8 cellular contexts compared by ENCODE assay signal in genomic region chr2:237687666-237688065, GRCh38.
DNase-seq lines count a peak whose midpoint lies in the region; ATAC-seq, FAIRE-seq and TF ChIP-seq lines count a peak whose summit lies in the region.

No MANE protein-coding gene starts in this region.

- H3K27ac ChIP-seq in GM12878 (ENCODE audit: control insufficient read depth, insufficient read depth), result no peak overlapping the region

- no peaks in the 10 kb centered on the region for H3K36me3 ChIP-seq in GM12878 (ENCODE audit: control insufficient read depth in 2 of 2, insufficient read depth in 2 of 2, low read length in 1 of 2)

- peak in 1 of 2 experiments; percentile 56; a peak in 1 of 4 replicates for TF ChIP-seq EP300 in GM12878 (IDR thresholded peaks at IDR 0.05; ENCODE audit: borderline replicate concordance in 1 of 2, control insufficient read depth in 1 of 2, low read depth in 2 of 2, low read length in 2 of 2)

- in situ Hi-C loops in GM13976 (cut with MboI; ENCODE audit: low sequenced_read_pairs, unreplicated experiment), result no loop called here
- in situ Hi-C loops in GM12878 (cut with MboI), result no loop called here

- peaks cover 19% of the 10 kb centered on the region for H3K4me1 ChIP-seq in GM12878 (ENCODE audit: control insufficient read depth, insufficient read depth, low read length)

- peak; percentile 41 for ATAC-seq in HG03442 (IDR thresholded peaks at IDR 0.05; ENCODE audit: unreplicated experiment)
- peak; percentile 79 for ATAC-seq in GM12878
- ATAC-seq in left lobe of liver, result peak; percentile 15

- peak overlapping the region; percentile 58 for H3K4me2 ChIP-seq in GM12878 (ENCODE audit: control insufficient read depth, insufficient read depth)

- POLR2A ChIA-PET in GM12878 (lab: Charles Lee), result interaction anchor here (0.6 to 3.8 kb wide), 10 partner anchors 10 to 211 kb away, joined by 3 to 21 read pairs (median 5); no protein-coding TSS in a partner anchor

- peaks cover 11% of the 10 kb centered on the region for H3K79me2 ChIP-seq in GM12878 (ENCODE audit: control insufficient read depth, insufficient read depth, low read length)

- CTCF ChIA-PET in GM12878 (lab: Yijun Ruan, JAX), result interaction anchor here (0.6 to 18.3 kb wide), 5 partner anchors 10 to 74 kb away, joined by 3 to 298 read pairs (median 20); no protein-coding TSS in a partner anchor

- no peaks in the 10 kb centered on the region for H3K27me3 ChIP-seq in GM12878 (replicated peaks in 1 of 2; ENCODE audit: control insufficient read depth in 2 of 2, insufficient read depth in 2 of 2, low read length in 1 of 2)

- no TSS peak for BruUV-seq in GM12878 (replicated peaks; lab: Mats Ljungman, UMichigan)

- TF ChIP-seq CTCF in GM13976 (IDR thresholded peaks at IDR 0.05; ENCODE audit: borderline replicate concordance, control extremely low read depth, extremely low read depth, insufficient read depth, missing control alignments), result no peak
- TF ChIP-seq CTCF in GM12878 (IDR thresholded peaks at IDR 0.05 in 2 of 3, conservative IDR thresholded peaks at IDR 0.05 in 1 of 3; ENCODE audit: control insufficient read depth in 2 of 3, extremely low read depth in 1 of 3, insufficient read depth in 1 of 3, low read depth in 3 of 3, low read length in 3 of 3), result no peak

- H3K9ac ChIP-seq in GM12878 (ENCODE audit: control insufficient read depth, insufficient read depth, low read length), result no peak overlapping the region

- SMC1A ChIA-PET in GM12878 (lab: Charles Lee; ENCODE audit: uncharacterized antibody, unreplicated experiment), result interaction anchor here (1.1 to 5.8 kb wide), 7 partner anchors 9 to 175 kb away, joined by 4 to 66 read pairs (median 8); no protein-coding TSS in a partner anchor

- H2AFZ ChIP-seq in GM12878 (ENCODE audit: control insufficient read depth, low read depth, low read length), result no peak overlapping the region

- FAIRE-seq in GM12878 (lab: Jason Lieb, UNC), result peak; percentile 68

- DNase-seq in GM13976 (ENCODE audit: low spot score), result peak; percentile 82
- peak; percentile 92 for DNase-seq in T-helper 22 cell (ENCODE audit: low read depth)
- DNase-seq in GM12878 (ENCODE audit: low read depth, low spot score), result no peak
- peak; percentile 66 for DNase-seq in left lobe of liver (ENCODE audit: low spot score)
- DNase-seq in stimulated activated CD8-positive, alpha-beta memory T cell treated with anti-CD3 and anti-CD28 coated beads, Interleukin-12 subunit alpha, Interleukin-12 subunit beta, amount 100 ng/mL, for 4 hours (ENCODE audit: low read depth), result peak; percentile 68
- no peak for DNase-seq in NCI-H1694 treated with DMSO at 0.1 percent for 48 hours (lab: John Stamatoyannopoulos, UW)
- DNase-seq in cerebellar nuclear complex (lab: John Stamatoyannopoulos, UW), result no peak

- no peak for TF ChIP-seq RAD21 in GM12878 (IDR thresholded peaks at IDR 0.05; ENCODE audit: insufficient read depth, low read depth, low read length)

- no peak for TF ChIP-seq POLR2A in GM12878 (IDR thresholded peaks at IDR 0.05; ENCODE audit: low read depth, low read length)

- intact Hi-C loops in GM12878 (cut with micrococcal nuclease; ENCODE audit: unreplicated experiment), result loop anchor here (1.0 kb wide), 1 partner anchor 12 kb away; no protein-coding TSS in a partner anchor

- WGBS in GM12878 (ENCODE audit: insufficient coverage, insufficient replicate concordance, low lambda C conversion rate, missing lambda C conversion rate), result 1% methylated on average over 4 of the region's 4 CpGs

- H3K4me3 ChIP-seq in GM12878, result no peak overlapping the region

- RAD21 ChIA-PET in GM12878 (lab: Charles Lee; ENCODE audit: unreplicated experiment), result interaction anchor here (0.7 to 13.1 kb wide), 8 partner anchors 10 to 596 kb away, joined by 3 to 209 read pairs (median 4); no protein-coding TSS in a partner anchor

- no peaks in the 10 kb centered on the region for H3K9me3 ChIP-seq in GM12878 (replicated peaks; ENCODE audit: control insufficient read depth, insufficient read depth, low read length)

- no peaks in the 10 kb centered on the region for H4K20me1 ChIP-seq in GM12878 (ENCODE audit: control insufficient read depth, insufficient read depth)

TF ChIP-seq in GM12878, 131 proteins besides CTCF, POLR2A, EP300 and RAD21 (continues in another document):
- TF ChIP-seq NFXL1 (IDR thresholded peaks at IDR 0.05; ENCODE audit: borderline replicate concordance) (peak; percentile 81; the same call in 1 of the 2 replicates), SMAD1 (IDR thresholded peaks at IDR 0.05; ENCODE audit: low read depth, partially characterized antibody) (no peak), PAX5 (IDR thresholded peaks at IDR 0.05; ENCODE audit: borderline replicate concordance, low read depth, low read length) (peak; percentile 74; the same call in 1 of the 2 replicates), SIN3A (IDR thresholded peaks at IDR 0.05; ENCODE audit: low read depth, low read length) (no peak), USF2 (IDR thresholded peaks at IDR 0.05; ENCODE audit: borderline replicate concordance, low read depth, low read length) (no peak), ESRRA (IDR thresholded peaks at IDR 0.05; ENCODE audit: low read length) (no peak), CREB1 (IDR thresholded peaks at IDR 0.05; ENCODE audit: low read depth) (peak; percentile 80; the same call in 1 of the 2 replicates), ZNF622 (IDR thresholded peaks at IDR 0.05) (no peak), NFIC (IDR thresholded peaks at IDR 0.05; ENCODE audit: low read depth, low read length) (peak; percentile 32; the same call in 1 of the 2 replicates), GABPA (IDR thresholded peaks at IDR 0.05; ENCODE audit: low read depth) (no peak), NFYA (IDR thresholded peaks at IDR 0.05; ENCODE audit: borderline replicate concordance, low read depth, low read length) (no peak), BMI1 (IDR thresholded peaks at IDR 0.05; ENCODE audit: borderline replicate concordance) (peak; percentile 33; the same call in 1 of the 2 replicates), GATAD2B (conservative IDR thresholded peaks at IDR 0.05; ENCODE audit: low read depth) (no peak; the same call in 1 of the 2 replicates), CHD1 (IDR thresholded peaks at IDR 0.05; ENCODE audit: low read depth, low read length) (no peak), USF1 (IDR thresholded peaks at IDR 0.05; ENCODE audit: borderline replicate concordance, extremely low read length, insufficient read depth, low read depth, low read length) (no peak), EGR1 (IDR thresholded peaks at IDR 0.05; ENCODE audit: borderline replicate concordance in 1 of 2, low read depth in 2 of 2, low read length in 2 of 2) (no peak), RELB (IDR thresholded peaks at IDR 0.05; ENCODE audit: low read depth) (peak; percentile 25; the same call in 1 of the 2 replicates), SKIL (IDR thresholded peaks at IDR 0.05; ENCODE audit: low read depth, poor library complexity, severe bottlenecking) (peak; percentile 76), RUNX3 (IDR thresholded peaks at IDR 0.05; ENCODE audit: low read length) (peak; percentile 92), HDAC2 (IDR thresholded peaks at IDR 0.05) (no peak), ETV6 (conservative IDR thresholded peaks at IDR 0.05 in 1 of 2, IDR thresholded peaks at IDR 0.05 in 1 of 2; ENCODE audit: borderline replicate concordance in 1 of 2, low read depth in 1 of 2) (peak in 1 of 2 experiments; percentile 41; a peak in 1 of 4 replicates)

Comparison
In these comparisons a context has a peak if more than half of its experiments do, and no peak if none do; other contexts are left out.
1. DNase-seq: peak in GM13976 (single experiment), T-helper 22 cell (single experiment), left lobe of liver (single experiment) and stimulated activated CD8-positive, alpha-beta memory T cell treated with anti-CD3 and anti-CD28 coated beads, Interleukin-12 subunit alpha, Interleukin-12 subunit beta, amount 100 ng/mL, for 4 hours (single experiment); none in GM12878 (single experiment), NCI-H1694 treated with DMSO at 0.1 percent for 48 hours (single experiment) and cerebellar nuclear complex (0 of 2).
2. ATAC-seq: peak in every context shown above with its lines; median percentile 79 in GM12878; 41 in HG03442; 15 in left lobe of liver.